Comparison of ENCODE assay signal across 14 cellular contexts in the genomic region with DNA sequence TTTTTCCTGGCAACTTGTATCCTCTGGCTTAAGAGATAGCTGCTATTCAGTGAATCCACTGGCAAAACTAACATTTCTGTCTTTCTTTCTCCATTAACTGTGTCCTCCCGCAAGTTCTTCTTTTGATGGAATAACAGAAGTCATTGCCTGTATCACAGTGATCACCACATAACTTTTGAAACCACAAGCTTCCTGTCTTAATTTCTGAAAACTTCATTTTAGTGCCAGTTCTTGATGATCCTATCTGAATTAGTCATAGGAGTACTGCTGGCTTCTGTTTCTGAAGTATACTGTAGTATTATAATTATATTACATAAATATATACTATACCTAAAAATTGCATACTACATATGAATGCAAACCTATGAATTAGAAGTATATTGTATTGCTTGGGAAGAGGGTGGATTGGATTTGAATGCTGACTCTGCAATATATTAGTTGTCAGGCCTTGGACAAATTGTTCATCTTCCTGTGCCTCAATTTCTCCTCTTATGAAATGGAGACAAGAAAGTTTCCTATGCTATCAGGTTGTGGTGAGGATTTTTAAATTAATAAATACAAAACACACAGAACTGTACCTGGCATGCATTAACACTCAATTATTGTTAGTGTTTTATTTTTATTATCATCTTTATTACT.
DNase-seq lines count a peak whose midpoint lies in the region; ATAC-seq and TF ChIP-seq lines count a peak whose summit lies in the region.
"Had no signal": no experiment of that assay in that cellular context is flagged by ENCODE, and none has a peak within 500 bp of the region (broad histone marks: within the 10 kb centered on the region; RNA-seq: fewer than 3 reads in every experiment).

No MANE protein-coding gene starts in this region.

- no peak overlapping the region for H2BK15ac ChIP-seq in mesenchymal stem cell (ENCODE audit: low read depth, poor library complexity, severe bottlenecking)

- H2AFZ ChIP-seq in mesenchymal stem cell (ENCODE audit: low read depth, low read length), result no peak overlapping the region

- no peaks in the 10 kb centered on the region for H3K9me3 ChIP-seq in mesenchymal stem cell (ENCODE audit: control insufficient read depth, low read length)

- no peak overlapping the region for H2BK12ac ChIP-seq in mesenchymal stem cell (ENCODE audit: low read length in 2 of 2)

- H3K4me3 ChIP-seq in astrocyte of the cerebellum (ENCODE audit: low read depth, low read length) (no peak overlapping the region), mesenchymal stem cell (ENCODE audit: insufficient read depth in 1 of 2, low read depth in 1 of 2, low read length in 2 of 2) (no peak overlapping the region)
- H3K4me3 ChIP-seq: coronary artery, lung had no signal

- DNase-seq in Daoy (ENCODE audit: low read depth) (peak; percentile 6), MV-4-11 (lab: John Stamatoyannopoulos, UW) (peak; percentile 89), astrocyte of the cerebellum (ENCODE audit: low read depth) (peak; percentile 47), mesenchymal stem cell (peak; percentile 31), NK-92 (lab: John Stamatoyannopoulos, UW; ENCODE audit: unreplicated experiment) (no peak), DMS114 treated with DMSO at 0.1 percent for 48 hours (lab: John Stamatoyannopoulos, UW; ENCODE audit: unreplicated experiment) (no peak)
- DNase-seq in NK-92 treated with Interleukin-12 subunit alpha and Interleukin-12 subunit beta, amount 100 ng/mL, for 24 hours (lab: John Stamatoyannopoulos, UW), result no peak
- DNase-seq: activated CD4-positive, alpha-beta T cell treated with anti-CD3 and anti-CD28 coated beads for 4 hours; NCI-H1694 treated with DMSO at 0.1 percent for 48 hours; stimulated activated naive CD4-positive, alpha-beta T cell; SW 1271 had no signal

- H3K27ac ChIP-seq in mesenchymal stem cell (ENCODE audit: low read length, poor library complexity, severe bottlenecking), result no peak overlapping the region

- no peak overlapping the region for H3K23ac ChIP-seq in mesenchymal stem cell (ENCODE audit: low read length in 2 of 2)

- no peak overlapping the region for H2BK5ac ChIP-seq in mesenchymal stem cell (ENCODE audit: low read depth, low read length, poor library complexity, severe bottlenecking)

- no peak overlapping the region for H3K14ac ChIP-seq in mesenchymal stem cell (ENCODE audit: low read length in 2 of 2)

- no peak overlapping the region for H2AK5ac ChIP-seq in mesenchymal stem cell (ENCODE audit: low read length, severe bottlenecking)

- no peaks in the 10 kb centered on the region for H3K36me3 ChIP-seq in mesenchymal stem cell (ENCODE audit: control insufficient read depth in 1 of 2, insufficient read depth in 2 of 2, low read depth in 1 of 2, low read length in 2 of 2)

- no peak overlapping the region for H4K8ac ChIP-seq in mesenchymal stem cell (ENCODE audit: low read length)

- in situ Hi-C loops in astrocyte of the cerebellum (cut with HindIII; ENCODE audit: low sequenced_read_pairs), result no loop called here

- no peak for TF ChIP-seq CTCF in astrocyte of the cerebellum (IDR thresholded peaks at IDR 0.05; ENCODE audit: low read depth, low read length, missing control alignments)

- no peak overlapping the region for H4K91ac ChIP-seq in mesenchymal stem cell (ENCODE audit: low read length)

- H3K4me2 ChIP-seq in mesenchymal stem cell (ENCODE audit: low read length, poor library complexity, severe bottlenecking), result no peak overlapping the region

- H3K9ac ChIP-seq in mesenchymal stem cell (ENCODE audit: low read length), result no peak overlapping the region

- no peak for ATAC-seq in GM21529 (IDR thresholded peaks at IDR 0.05; ENCODE audit: unreplicated experiment)

- no peak overlapping the region for H2BK120ac ChIP-seq in mesenchymal stem cell (ENCODE audit: low read depth, low read length)

- H3K27me3 ChIP-seq in mesenchymal stem cell (ENCODE audit: control insufficient read depth in 1 of 2, insufficient read depth in 1 of 2, low read length in 2 of 2), result no peaks in the 10 kb centered on the region

- no peaks in the 10 kb centered on the region for H3K4me1 ChIP-seq in mesenchymal stem cell (ENCODE audit: control insufficient read depth, insufficient read depth, low read depth, low read length)

- no peaks in the 10 kb centered on the region for H3K79me1 ChIP-seq in mesenchymal stem cell (replicated peaks; ENCODE audit: low read length, poor library complexity, severe bottlenecking)

- no peak overlapping the region for H3K4ac ChIP-seq in mesenchymal stem cell (ENCODE audit: low read depth in 1 of 2, low read length in 2 of 2)

- 92% methylated on average over 1 of the region's 1 CpG for WGBS in mesenchymal stem cell

- H3K18ac ChIP-seq in mesenchymal stem cell (ENCODE audit: low read depth in 1 of 2, low read length in 2 of 2), result no peak overlapping the region

Comparison
In these comparisons a context has a peak if more than half of its experiments do, and no peak if none do; other contexts are left out.
1. DNase-seq: peak in Daoy (single experiment), MV-4-11 (single experiment), astrocyte of the cerebellum (single experiment) and mesenchymal stem cell (single experiment); none in NK-92 (single experiment), NK-92 treated with Interleukin-12 subunit alpha and Interleukin-12 subunit beta, amount 100 ng/mL, for 24 hours (single experiment) and DMS114 treated with DMSO at 0.1 percent for 48 hours (single experiment).